In the genomic region with DNA sequence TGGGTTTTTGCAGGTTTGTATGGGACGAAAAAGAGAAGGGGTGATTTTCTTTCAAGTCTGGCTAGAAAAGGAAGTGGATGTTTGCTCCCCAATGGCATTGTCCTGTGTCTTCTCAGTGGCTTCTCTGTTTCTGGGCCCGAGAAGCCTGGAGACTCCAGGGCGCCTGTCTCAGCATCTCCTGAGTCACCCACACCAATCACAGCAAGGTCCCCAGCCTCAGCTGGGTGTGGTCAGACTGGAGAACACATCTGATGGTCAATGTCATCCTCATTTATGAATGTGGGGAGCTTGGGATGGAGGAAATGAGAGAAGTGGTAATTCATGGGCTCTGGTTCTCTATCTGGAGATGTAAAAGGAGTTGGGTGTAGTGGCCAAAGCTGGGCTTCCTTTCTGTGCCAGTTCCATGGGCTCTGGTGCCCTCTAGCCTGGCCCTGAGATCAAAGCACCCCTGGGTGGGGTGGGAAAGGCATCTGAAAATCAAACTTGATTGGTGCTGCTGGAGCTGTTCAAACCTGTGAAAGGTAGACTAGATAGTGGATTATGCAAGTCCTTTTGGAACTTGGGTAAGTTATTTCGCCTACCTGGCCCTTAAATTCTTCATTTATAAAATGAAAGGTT, we compare ENCODE assay signal across 8 cellular contexts. TPM values are rescaled to one million over a fixed set of nuclear protein-coding genes. Genes with fewer than 3 reads are reported as not detected.
DNase-seq lines count a peak whose midpoint lies in the region; ATAC-seq lines count a peak whose summit lies in the region.

No MANE protein-coding gene starts in this region.

- H3K4me1 ChIP-seq in Karpas-422 (ENCODE audit: low read length) = no peaks in the 10 kb centered on the region

- H3K4me3 Mint-ChIP-seq in memory B cell = no peak overlapping the region

- H3K27ac Mint-ChIP-seq in memory B cell = no peak overlapping the region

- H4K20me1 ChIP-seq in Karpas-422 (ENCODE audit: insufficient read depth, low read depth, low read length) = no peaks in the 10 kb centered on the region

- peak; percentile 65 for ATAC-seq in memory B cell (ENCODE audit: low read depth)
- ATAC-seq in GM19351 (IDR thresholded peaks at IDR 0.05; ENCODE audit: unreplicated experiment) = no peak

- H3K4me1 Mint-ChIP-seq in memory B cell = peaks cover 3% of the 10 kb centered on the region

- no peaks in the 10 kb centered on the region for H3K9me3 ChIP-seq in Karpas-422 (ENCODE audit: low read length)

- H3K9me3 Mint-ChIP-seq in memory B cell = no peaks in the 10 kb centered on the region

- peaks cover 5% of the 10 kb centered on the region for H3K27me3 Mint-ChIP-seq in memory B cell

- H3K9ac ChIP-seq in Karpas-422 (ENCODE audit: low read length) = no peak overlapping the region

- no peak overlapping the region for H3K4me3 ChIP-seq in Karpas-422 (ENCODE audit: low read length)

- DNase-seq in DMS53 (lab: John Stamatoyannopoulos, UW) (peak; percentile 67), Karpas-422 (peak; percentile 78), astrocyte of the hippocampus (ENCODE audit: low read depth, low spot score) (peak; percentile 45), memory B cell (ENCODE audit: low spot score in 2 of 2) (no peak), HuH-7 (ENCODE audit: low spot score) (no peak), DMS79 treated with DMSO at 0.1 percent for 48 hours (lab: John Stamatoyannopoulos, UW) (no peak)
- DNase-seq in NK-92 treated with Interleukin-12 subunit alpha and Interleukin-12 subunit beta, amount 100 ng/mL, for 24 hours (lab: John Stamatoyannopoulos, UW) = no peak

- no peaks in the 10 kb centered on the region for H3K9me2 ChIP-seq in Karpas-422 (replicated peaks; ENCODE audit: insufficient read depth, low read length)

- H3K4me2 ChIP-seq in Karpas-422 (ENCODE audit: low read depth, low read length, poor library complexity, severe bottlenecking) = no peak overlapping the region

- no peak overlapping the region for H2AFZ ChIP-seq in Karpas-422 (ENCODE audit: low read length)

- no peaks in the 10 kb centered on the region for H3K79me2 ChIP-seq in Karpas-422 (ENCODE audit: low read length)

- no peaks in the 10 kb centered on the region for H3K27me3 ChIP-seq in Karpas-422 (ENCODE audit: low read length)

- no peak overlapping the region for H3K27ac ChIP-seq in Karpas-422 (ENCODE audit: low read length)

- H3K36me3 ChIP-seq in Karpas-422 (ENCODE audit: insufficient read depth, low read length) = no peaks in the 10 kb centered on the region

- no peaks in the 10 kb centered on the region for H3K36me3 Mint-ChIP-seq in memory B cell

RNA-seq across cellular contexts. Expression of gene RASL11A, which starts 13.4 kb away (rescaled TPM):
- total RNA-seq in Karpas-422 (2014; rRNA removed; shearing (Covaris generic); ENCODE audit: low replicate concordance) = 0.14 and 0.48 TPM in 2 replicates

RNA-seq across cellular contexts. Expression of gene RPL21, which starts 32.7 kb away (rescaled TPM):
- total RNA-seq in Karpas-422 (2014; rRNA removed; shearing (Covaris generic); ENCODE audit: low replicate concordance) = 695 and 1,354 TPM in 2 replicates

Comparison
In these comparisons a context has a peak if more than half of its experiments do, and no peak if none do; other contexts are left out.
1. DNase-seq: peak in DMS53 (single experiment), Karpas-422 (single experiment) and astrocyte of the hippocampus (single experiment); none in memory B cell (0 of 2), HuH-7 (single experiment), DMS79 treated with DMSO at 0.1 percent for 48 hours (single experiment) and NK-92 treated with Interleukin-12 subunit alpha and Interleukin-12 subunit beta, amount 100 ng/mL, for 24 hours (single experiment).